ENCODE assay signal across 14 cellular contexts in genomic region chr4:144905286-144905685, GRCh38.
DNase-seq lines count a peak whose midpoint lies in the region; TF ChIP-seq lines count a peak whose summit lies in the region.
"Had no signal": no experiment of that assay in that cellular context is flagged by ENCODE, and none has a peak within 500 bp of the region (broad histone marks: within the 10 kb centered on the region; RNA-seq: fewer than 3 reads in every experiment).

No MANE protein-coding gene starts in this region.

- H2BK5ac ChIP-seq in mesendoderm (ENCODE audit: low read length) = no peak overlapping the region

- H2AK5ac ChIP-seq in mesendoderm (ENCODE audit: low read length) = no peak overlapping the region

- no peak overlapping the region for H3K56ac ChIP-seq in mesendoderm (ENCODE audit: low read length)

- no peak overlapping the region for H2BK15ac ChIP-seq in mesendoderm (replicated peaks; ENCODE audit: low read depth)

- no peaks in the 10 kb centered on the region for H3K36me3 ChIP-seq in BLaER1
- no peaks in the 10 kb centered on the region for H3K36me3 ChIP-seq in mesendoderm (ENCODE audit: control insufficient read depth, insufficient read depth, low read length)
- H3K36me3 ChIP-seq in A673 (ENCODE audit: insufficient read depth, low read length, poor library complexity, severe bottlenecking) = no peaks in the 10 kb centered on the region
- H3K36me3 ChIP-seq: HAP-1 had no signal

- H4K8ac ChIP-seq in mesendoderm (ENCODE audit: low read depth, low read length) = no peak overlapping the region

- no peaks in the 10 kb centered on the region for H4K20me1 ChIP-seq in BLaER1

- DNase-seq in ELF-1 (ENCODE audit: low read depth, low spot score) (peak; percentile 4), choroid plexus epithelial cell (ENCODE audit: low read depth) (peak; percentile 16), mesendoderm (peak; percentile 10), A673 (ENCODE audit: low spot score) (no peak), NCI-H2227 treated with DMSO at 0.1 percent for 48 hours (lab: John Stamatoyannopoulos, UW) (no peak), DMS 273 (lab: John Stamatoyannopoulos, UW; ENCODE audit: unreplicated experiment) (no peak)
- DNase-seq: 8988T; CD8-positive, alpha-beta T cell; COR-L47; DMS 273 treated with DMSO at 0.1 percent for 48 hours; IMR-90 had no signal

- no peak overlapping the region for H4K5ac ChIP-seq in mesendoderm (ENCODE audit: low read length)

- H3K23ac ChIP-seq in mesendoderm (ENCODE audit: low read length) = no peak overlapping the region

- no peak overlapping the region for H3K18ac ChIP-seq in mesendoderm (ENCODE audit: low read length)

- TF ChIP-seq CTCF in choroid plexus epithelial cell (conservative IDR thresholded peaks at IDR 0.05; ENCODE audit: low read depth, low read length) (no peak), A673 (conservative IDR thresholded peaks at IDR 0.05; ENCODE audit: low read depth, low read length) (no peak)

- peaks cover 39% of the 10 kb centered on the region for H3K4me1 ChIP-seq in BLaER1
- no peaks in the 10 kb centered on the region for H3K4me1 ChIP-seq in mesendoderm (ENCODE audit: control insufficient read depth, low read depth, low read length)
- no peaks in the 10 kb centered on the region for H3K4me1 ChIP-seq in A673 (ENCODE audit: insufficient read depth, low read length, poor library complexity, severe bottlenecking)
- H3K4me1 ChIP-seq: HAP-1 had no signal

- peak overlapping the region; percentile 80; the same call in 1 of the 2 replicates for H3K27ac ChIP-seq in BLaER1
- H3K27ac ChIP-seq in mesendoderm (ENCODE audit: low read depth, low read length) = no peak overlapping the region
- H3K27ac ChIP-seq in A673 (ENCODE audit: low read depth, low read length, poor library complexity, severe bottlenecking) = no peak overlapping the region

- no peaks in the 10 kb centered on the region for H3K9me3 ChIP-seq in BLaER1
- H3K9me3 ChIP-seq in A673 (ENCODE audit: low read depth, low read length, poor library complexity, severe bottlenecking) = no peaks in the 10 kb centered on the region
- H3K9me3 ChIP-seq: HAP-1 had no signal

- CTCF ChIA-PET in A673 (lab: Charles Lee) = no interaction called here

- no peak overlapping the region for H3K9ac ChIP-seq in BLaER1
- H3K9ac ChIP-seq in mesendoderm (ENCODE audit: low read length) = no peak overlapping the region

- H3K27me3 ChIP-seq in BLaER1 = no peaks in the 10 kb centered on the region
- H3K27me3 ChIP-seq in mesendoderm (ENCODE audit: insufficient read depth, low read length, poor library complexity) = no peaks in the 10 kb centered on the region
- no peaks in the 10 kb centered on the region for H3K27me3 ChIP-seq in A673 (replicated peaks; ENCODE audit: insufficient read depth, low read depth, low read length, poor library complexity)

- intact Hi-C loops in A673 (cut with micrococcal nuclease; ENCODE audit: unreplicated experiment) = no loop called here

- H3K4me2 ChIP-seq in BLaER1 (peak overlapping the region; percentile 73), mesendoderm (ENCODE audit: low read length) (no peak overlapping the region)

- H3K79me2 ChIP-seq in mesendoderm (ENCODE audit: control insufficient read depth, insufficient read depth, low read length) = no peaks in the 10 kb centered on the region

- no peaks in the 10 kb centered on the region for H3K79me1 ChIP-seq in mesendoderm (ENCODE audit: low read length)

- H3K4ac ChIP-seq in mesendoderm (ENCODE audit: low read depth, low read length) = no peak overlapping the region

- no TSS peak for BruUV-seq in A673 (replicated peaks; lab: Mats Ljungman, UMichigan)

- H2BK120ac ChIP-seq in mesendoderm (ENCODE audit: low read depth, low read length) = no peak overlapping the region

- H3K4me3 ChIP-seq in BLaER1 (no peak overlapping the region), choroid plexus epithelial cell (ENCODE audit: low read depth, low read length) (no peak overlapping the region), mesendoderm (ENCODE audit: low read length) (no peak overlapping the region), A673 (ENCODE audit: low read depth, low read length, poor library complexity, severe bottlenecking) (no peak overlapping the region)
- H3K4me3 ChIP-seq: GM12878, HAP-1 had no signal

- WGBS in mesendoderm (ENCODE audit: extremely low coverage, insufficient coverage, low lambda C conversion rate) = no CpG with 5 or more reads among the region's 2 CpGs

- POLR2A ChIA-PET in A673 (lab: Charles Lee; ENCODE audit: low non-redundant PET) = no interaction called here

Comparison
In these comparisons a context has a peak if more than half of its experiments do, and no peak if none do; other contexts are left out.
1. DNase-seq: peak in ELF-1 (single experiment), choroid plexus epithelial cell (single experiment) and mesendoderm (single experiment); none in A673 (single experiment), NCI-H2227 treated with DMSO at 0.1 percent for 48 hours (single experiment) and DMS 273 (single experiment).